Comparison of ENCODE assay signal across 27 cellular contexts in the genomic region with DNA sequence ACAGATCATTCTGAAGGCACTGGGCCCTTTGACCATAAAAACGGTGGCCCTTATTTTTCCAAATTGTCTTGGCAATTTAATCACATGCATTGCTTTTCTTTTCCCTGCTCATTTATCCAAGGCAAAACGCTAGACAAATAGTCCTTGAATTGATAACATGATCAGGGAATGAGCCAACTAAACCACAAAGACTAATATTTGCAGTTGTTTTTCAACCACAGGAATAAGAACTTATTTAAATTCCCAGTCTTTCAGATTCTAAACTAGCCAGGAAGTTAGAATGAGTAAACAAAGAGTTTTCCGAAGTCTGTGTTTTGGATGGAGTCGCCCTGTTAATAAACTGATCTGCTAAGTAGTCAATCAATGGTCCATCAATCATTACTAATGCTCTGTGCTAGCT. TPM values are rescaled to one million over a fixed set of nuclear protein-coding genes. Genes with fewer than 3 reads are reported as not detected.
"Had no signal": no experiment of that assay in that cellular context is flagged by ENCODE, and none has a peak within 500 bp of the region (broad histone marks: within the 10 kb centered on the region; RNA-seq: fewer than 3 reads in every experiment).

No MANE protein-coding gene starts in this region.

- H3K4me3 ChIP-seq: body of pancreas, Peyer's patch, SJCRH30 had no signal

- ATAC-seq: activated CD8-positive, alpha-beta T cell treated with anti-CD3 and anti-CD28 coated beads, Interleukin-2, amount 10 ng/mL, durations not matched to agents 7 days and 5 days; body of pancreas; SK-N-SH treated with all-trans-retinoic acid at 6 μM for 48 hours; WTC11 had no signal

- H3K36me3 ChIP-seq: Peyer's patch, SJCRH30 had no signal

- H3K4me1 ChIP-seq: Peyer's patch, SJCRH30 had no signal

- H3K27ac ChIP-seq: body of pancreas, Peyer's patch, RWPE1, SJCRH30 had no signal

- H3K9me3 ChIP-seq: body of pancreas, Peyer's patch, SJCRH30 had no signal

- H3K27me3 ChIP-seq: Peyer's patch had no signal

- DNase-seq: activated CD4-positive, alpha-beta T cell treated with anti-CD3 and anti-CD28 coated beads for 48 hours; activated CD4-positive, alpha-beta T cell treated with anti-CD3 and anti-CD28 coated beads, Interleukin-2, amount 50 U/mL, for 4 hours; activated CD4-positive, CD25-positive, alpha-beta regulatory T cell treated with anti-CD3 and anti-CD28 coated beads, Interleukin-2, amount 50 U/mL, for 72 hours; activated CD8-positive, alpha-beta memory T cell treated with anti-CD3 and anti-CD28 coated beads, Interleukin-2, amount 50 U/mL, for 48 hours; activated CD8-positive, alpha-beta T cell treated with anti-CD3 and anti-CD28 coated beads, Interleukin-2, amount 10 ng/mL, durations not matched to agents 7 days and 5 days; activated effector memory CD4-positive, alpha-beta T cell treated with Interleukin-2 at 50 U/mL for 16 hours; activated naive CD4-positive, alpha-beta T cell; activated T-cell treated with anti-CD3 and anti-CD28 coated beads, Interleukin-2, amount 50 U/mL, for 1 hour; aorta; body of pancreas; MM.1S; NCI-H1105; NCI-H1436; NCI-H1694 treated with DMSO at 0.1 percent for 48 hours; NCI-H2029 treated with DMSO at 0.1 percent for 48 hours; NCI-H345; NCI-H510A; NCI-H526 treated with DMSO at 0.1 percent for 48 hours; NCI-H82; OCI-M1; Peyer's patch; Right ventricle myocardium superior; SJCRH30 had no signal

- FAIRE-seq: bronchial epithelial cell had no signal

RNA-seq across cellular contexts. Expression of gene TBX5, which starts 14.9 kb away (rescaled TPM):
- total RNA-seq: activated CD8-positive, alpha-beta T cell treated with anti-CD3 and anti-CD28 coated beads, Interleukin-2, amount 10 ng/mL, durations not matched to agents 7 days and 5 days; body of pancreas; bronchial epithelial cell; Peyer's patch; SJCRH30 had no signal
